ENCODE assay signal across 1 cellular context in genomic region chr11:95827661-95828060, GRCh38.
TF ChIP-seq lines count a peak whose summit lies in the region.

No MANE protein-coding gene starts in this region.

TF ChIP-seq in K562, 482 proteins besides CTCF, POLR2A, EP300 and RAD21:
- TF ChIP-seq ZC3H8 (IDR thresholded peaks at IDR 0.05) (no peak), ID3 (CRISPR knock-in tag; IDR thresholded peaks at IDR 0.05) (no peak), ID3 (tag; IDR thresholded peaks at IDR 0.05) (no peak), TSC22D4 (tag; IDR thresholded peaks at IDR 0.05) (no peak), HNRNPLL (IDR thresholded peaks at IDR 0.05; ENCODE audit: low read depth, low read length, poor library complexity, severe bottlenecking) (no peak), THAP12 (CRISPR knock-in tag; IDR thresholded peaks at IDR 0.05) (no peak), ZBTB17 (CRISPR knock-in tag; IDR thresholded peaks at IDR 0.05) (no peak), KDM1A (IDR thresholded peaks at IDR 0.05) (no peak), RFX1 (IDR thresholded peaks at IDR 0.05) (no peak), THRB (CRISPR knock-in tag; conservative IDR thresholded peaks at IDR 0.05) (no peak)
